Comparison of ENCODE assay signal across 8 cellular contexts in the genomic region with DNA sequence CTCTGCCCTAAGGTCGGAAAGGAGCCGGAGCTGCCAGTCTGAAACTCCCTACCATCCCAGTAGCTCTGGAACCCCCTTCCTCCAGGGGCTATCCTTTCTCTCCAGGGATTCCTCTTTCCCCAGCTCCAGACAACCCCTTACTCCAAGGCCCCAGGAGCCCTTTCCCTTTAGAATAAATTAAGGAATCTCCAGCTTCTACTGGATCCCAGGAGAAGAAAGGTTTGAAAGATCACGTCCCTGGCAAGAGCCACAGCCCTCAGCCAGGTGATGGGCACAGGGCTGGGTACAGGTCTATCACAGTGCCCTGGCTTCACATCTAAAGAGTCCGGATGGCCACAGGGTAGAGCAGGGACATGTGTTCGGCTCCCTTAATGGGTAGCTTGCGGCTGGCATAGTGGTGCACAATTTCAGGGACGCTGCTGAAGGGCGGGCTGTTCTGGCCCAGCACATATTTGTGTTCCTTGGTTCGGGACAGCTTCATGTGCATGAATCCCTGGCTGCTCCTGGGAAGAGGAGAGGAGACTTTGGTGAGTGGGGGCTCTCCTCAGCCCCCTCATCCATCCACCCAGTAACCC. TPM values are rescaled to one million over a fixed set of nuclear protein-coding genes. Genes with fewer than 3 reads are reported as not detected.
DNase-seq lines count a peak whose midpoint lies in the region; TF ChIP-seq lines count a peak whose summit lies in the region.

No MANE protein-coding gene starts in this region.

- H3K4me3 Mint-ChIP-seq in CD4-positive, alpha-beta memory T cell = peak overlapping the region; percentile 62 to 85 (median 76)

- peaks cover 0 to 18% (median 6%) of the 10 kb centered on the region in 4 donors for H3K4me1 Mint-ChIP-seq in CD4-positive, alpha-beta memory T cell

- H3K36me3 Mint-ChIP-seq in CD4-positive, alpha-beta memory T cell = no peaks in the 10 kb centered on the region

- no peak for DNase-seq in CD4-positive, alpha-beta memory T cell
- DNase-seq in Peyer's patch (no peak), NCI-H345 treated with DMSO at 0.1 percent for 48 hours (lab: John Stamatoyannopoulos, UW; ENCODE audit: unreplicated experiment) (no peak), NCI-H526 treated with DMSO at 0.1 percent for 48 hours (lab: John Stamatoyannopoulos, UW) (no peak), Kasumi-1 (lab: John Stamatoyannopoulos, UW) (no peak), midbrain (lab: John Stamatoyannopoulos, UW) (no peak)

- H3K27ac Mint-ChIP-seq in CD4-positive, alpha-beta memory T cell = peak overlapping the region; percentile 75 to 92 (median 78)

- intact Hi-C loops in CD4-positive, alpha-beta memory T cell (cut with micrococcal nuclease) = loop anchor here (1.0 to 2.0 kb wide), 4 partner anchors 21 to 112 kb away; no protein-coding TSS in a partner anchor

- no peaks in the 10 kb centered on the region for H3K27me3 Mint-ChIP-seq in CD4-positive, alpha-beta memory T cell

- H3K4me3 ChIP-seq in CD4-positive, alpha-beta memory T cell (ENCODE audit: low read length in 2 of 2) = no peak overlapping the region
- H3K4me3 ChIP-seq in Peyer's patch (peak overlapping the region; percentile 60 to 90 (median 65)), esophagus (ENCODE audit: low read depth in 1 of 2, low read length in 2 of 2) (peak overlapping the region in 1 of 2 donors; percentile 54), parathyroid adenoma (ENCODE audit: low read depth, low read length) (peak overlapping the region; percentile 63)

- CTCF ChIA-PET in CD4-positive, alpha-beta memory T cell (lab: Charles Lee; ENCODE audit: partially characterized antibody) = interaction anchor here (0.7 to 4.1 kb wide), 21 partner anchors 9 to 288 kb away, joined by 3 to 30 read pairs (median 5); a partner anchor contains a TSS

- no peak overlapping the region for H3K9ac ChIP-seq in parathyroid adenoma

- no peak for TF ChIP-seq POLR2A in Peyer's patch (IDR thresholded peaks at IDR 0.05)

- H3K27ac ChIP-seq in CD4-positive, alpha-beta memory T cell (ENCODE audit: low read depth, low read length) = peak overlapping the region; percentile 83
- H3K27ac ChIP-seq in Peyer's patch = peak overlapping the region; percentile 92 to 95 (median 94)
- H3K27ac ChIP-seq in esophagus (ENCODE audit: low read depth in 2 of 2, low read length in 1 of 2) = peak overlapping the region; percentile 96 to 97
- H3K27ac ChIP-seq in parathyroid adenoma = peak overlapping the region; percentile 90

- no peaks in the 10 kb centered on the region for H3K27me3 ChIP-seq in CD4-positive, alpha-beta memory T cell (ENCODE audit: insufficient read depth, low read length)
- H3K27me3 ChIP-seq in Peyer's patch (no peaks in the 10 kb centered on the region), esophagus (ENCODE audit: control insufficient read depth in 1 of 2, insufficient read depth in 2 of 2, low read length in 2 of 2) (no peaks in the 10 kb centered on the region), parathyroid adenoma (ENCODE audit: control insufficient read depth, insufficient read depth, low read length) (no peaks in the 10 kb centered on the region)

- no peaks in the 10 kb centered on the region for H3K9me3 ChIP-seq in CD4-positive, alpha-beta memory T cell (ENCODE audit: control insufficient read depth in 1 of 2, low read length in 2 of 2)
- H3K9me3 ChIP-seq in Peyer's patch (no peaks in the 10 kb centered on the region), esophagus (ENCODE audit: control insufficient read depth in 2 of 2, insufficient read depth in 1 of 2, low read depth in 1 of 2, low read length in 1 of 2) (no peaks in the 10 kb centered on the region), parathyroid adenoma (ENCODE audit: control insufficient read depth, low read length) (no peaks in the 10 kb centered on the region)

- no peaks in the 10 kb centered on the region for H3K79me2 ChIP-seq in parathyroid adenoma

- peaks cover 21% of the 10 kb centered on the region for H3K4me1 ChIP-seq in CD4-positive, alpha-beta memory T cell (ENCODE audit: insufficient read depth, low read length)
- H3K4me1 ChIP-seq in Peyer's patch (peaks cover 0 to 15% (median 0%) of the 10 kb centered on the region in 4 donors), esophagus (ENCODE audit: control insufficient read depth in 2 of 2, insufficient read depth in 2 of 2, low read length in 1 of 2) (peaks cover 3 to 7% of the 10 kb centered on the region in 2 donors), parathyroid adenoma (no peaks in the 10 kb centered on the region)

- no peaks in the 10 kb centered on the region for H3K9me3 Mint-ChIP-seq in CD4-positive, alpha-beta memory T cell

- H2AFZ ChIP-seq in parathyroid adenoma = peak overlapping the region; percentile 93

- TF ChIP-seq CTCF in Peyer's patch (IDR thresholded peaks at IDR 0.05) (no peak), parathyroid adenoma (IDR thresholded peaks at IDR 0.05) (no peak)

- WGBS in esophagus, 2 donors = 65% methylated on average over 9 of the region's 9 CpGs

- H3K36me3 ChIP-seq in CD4-positive, alpha-beta memory T cell (ENCODE audit: insufficient read depth, low read length) = no peaks in the 10 kb centered on the region
- H3K36me3 ChIP-seq in Peyer's patch (no peaks in the 10 kb centered on the region), esophagus (ENCODE audit: control insufficient read depth in 2 of 2, insufficient read depth in 2 of 2, low read length in 1 of 2) (peaks cover 0 to 12% of the 10 kb centered on the region in 2 donors), parathyroid adenoma (ENCODE audit: control insufficient read depth, insufficient read depth, low read length) (no peaks in the 10 kb centered on the region)

- POLR2A ChIA-PET in CD4-positive, alpha-beta memory T cell (lab: Charles Lee; ENCODE audit: partially characterized antibody) = interaction anchor here (0.8 to 4.5 kb wide), 10 partner anchors 11 to 235 kb away, joined by 3 to 69 read pairs (median 4); a partner anchor contains a TSS

- H3K4me2 ChIP-seq in parathyroid adenoma (ENCODE audit: low read length) = peak overlapping the region; percentile 62

RNA-seq across cellular contexts. Expression of a gene that starts 20.0 kb away (rescaled TPM):
- total RNA-seq in CD4-positive, alpha-beta memory T cell = 1 to 10 TPM; 5.3 to 6.7 TPM
- polyA plus RNA-seq in CD4-positive, alpha-beta memory T cell = 1 to 10 TPM in 1 of 2 donors, under 1 TPM in 1; 0.66 to 1.7 TPM
- 10 to 100 TPM in 2 of 4 donors, 1 to 10 TPM in 2; 5.8 to 20.6 (median 11.2) TPM for total RNA-seq in Peyer's patch
- polyA plus RNA-seq in esophagus = 1 to 10 TPM; 2.1 to 2.4 TPM

RNA-seq across cellular contexts. Expression of a gene that starts 37.9 kb away (rescaled TPM):
- total RNA-seq in CD4-positive, alpha-beta memory T cell = under 1 TPM; 0.06 to 0.19 TPM
- polyA plus RNA-seq in CD4-positive, alpha-beta memory T cell = 1 to 10 TPM in 1 of 2 donors, under 1 TPM in 1; 0.19 to 2.9 TPM
- total RNA-seq in Peyer's patch = under 1 TPM in 2 of 4 donors, not detected in 2; 0.35 to 0.54 TPM
- polyA plus RNA-seq in esophagus = 100 to 1,000 TPM in 1 of 2 donors, 10 to 100 TPM in 1; 64.7 to 111 TPM

RNA-seq across cellular contexts. Expression of a gene that starts 38.0 kb away (rescaled TPM):
- total RNA-seq in CD4-positive, alpha-beta memory T cell = under 1 TPM; 0.23 to 0.97 TPM
- not detected for polyA plus RNA-seq in CD4-positive, alpha-beta memory T cell
- 1 to 10 TPM in 1 of 4 donors, not detected in 3; 1.2 TPM for total RNA-seq in Peyer's patch
- 100 to 1,000 TPM; 145 to 174 TPM for polyA plus RNA-seq in esophagus

RNA-seq across cellular contexts. Expression of a gene that starts 53.6 kb away (rescaled TPM):
- total RNA-seq in CD4-positive, alpha-beta memory T cell = not detected
- polyA plus RNA-seq in CD4-positive, alpha-beta memory T cell = not detected
- total RNA-seq in Peyer's patch = under 1 TPM in 1 of 4 donors, not detected in 3; 0.67 TPM
- polyA plus RNA-seq in esophagus = 10 to 100 TPM in 1 of 2 donors, 1 to 10 TPM in 1; 8.4 to 39.1 TPM

RNA-seq across cellular contexts. Expression of a gene that starts 53.7 kb away (rescaled TPM):
- total RNA-seq in CD4-positive, alpha-beta memory T cell = under 1 TPM; 0.06 TPM
- under 1 TPM in 1 of 2 donors, not detected in 1; 0.02 TPM for polyA plus RNA-seq in CD4-positive, alpha-beta memory T cell
- total RNA-seq in Peyer's patch = 1 to 10 TPM in 2 of 4 donors, under 1 TPM in 2; 0.19 to 3.3 (median 1.6) TPM
- 10 to 100 TPM; 15.8 to 26.3 TPM for polyA plus RNA-seq in esophagus

Comparison
In these comparisons a context has a peak if more than half of its experiments do, and no peak if none do; other contexts are left out.
1. H3K4me3 ChIP-seq: peak in Peyer's patch (4 of 4) and parathyroid adenoma (single experiment); none in CD4-positive, alpha-beta memory T cell (0 of 2).
2. Peak in every context shown above with its lines, with median percentiles within 50 percentile points of each other: H3K27ac ChIP-seq.